ENCODE assay signal across 33 cellular contexts in genomic region chr1:32386993-32387392, GRCh38.
"Had no signal": no experiment of that assay in that cellular context is flagged by ENCODE, and none has a peak within 500 bp of the region (broad histone marks: within the 10 kb centered on the region; RNA-seq: fewer than 3 reads in every experiment).

No MANE protein-coding gene starts in this region.

- H3K27me3 Mint-ChIP-seq: activated CD8-positive, alpha-beta T cell treated with anti-CD3 and anti-CD28 coated beads for 36 hours; activated naive CD4-positive, alpha-beta T cell treated with anti-CD3 and anti-CD28 coated beads, Interleukin-2, amount 50 U/mL, for 24 hours; activated naive CD8-positive, alpha-beta T cell treated with anti-CD3 and anti-CD28 coated beads for 36 hours; activated naive CD8-positive, alpha-beta T cell treated with anti-CD3 and anti-CD28 coated beads, Interleukin-2, amount 50 U/mL, for 24 hours had no signal

- FAIRE-seq: endometrium, endothelial cell of umbilical vein had no signal

- H3K9me3 Mint-ChIP-seq: activated CD8-positive, alpha-beta T cell treated with anti-CD3 and anti-CD28 coated beads for 36 hours; activated naive CD4-positive, alpha-beta T cell treated with anti-CD3 and anti-CD28 coated beads for 36 hours; activated naive CD4-positive, alpha-beta T cell treated with anti-CD3 and anti-CD28 coated beads, Interleukin-2, amount 50 U/mL, for 24 hours; activated naive CD8-positive, alpha-beta T cell treated with anti-CD3 and anti-CD28 coated beads for 36 hours; activated naive CD8-positive, alpha-beta T cell treated with anti-CD3 and anti-CD28 coated beads, Interleukin-2, amount 50 U/mL, for 24 hours; activated T-cell treated with anti-CD3 and anti-CD28 coated beads, Interleukin-2, amount 50 U/mL, for 72 hours; T-helper 1 cell treated with Interleukin-12 subunit alpha and Interleukin-12 subunit beta and Interleukin-4 antibody, amounts not matched to agents 30 μg/mL and 1 μg/mL, for 36 hours; T-helper 2 cell treated with Interferon-gamma antibody and Interleukin-4, amounts not matched to agents 5 μg/mL and 100 μg/mL, for 36 hours had no signal

- ATAC-seq: activated CD8-positive, alpha-beta T cell treated with anti-CD3 and anti-CD28 coated beads for 36 hours; activated naive CD8-positive, alpha-beta T cell treated with anti-CD3 and anti-CD28 coated beads, Interleukin-2, amount 50 U/mL, for 24 hours; activated T-cell treated with anti-CD3 and anti-CD28 coated beads, Interleukin-2, amount 50 U/mL, for 72 hours; body of pancreas; gastroesophageal sphincter; heart right ventricle had no signal

- H3K27me3 ChIP-seq: adrenal gland, body of pancreas, cardiac muscle cell, colonic mucosa, esophagus squamous epithelium, gastroesophageal sphincter, heart right ventricle, hepatocyte had no signal

- H3K4me3 ChIP-seq: adrenal gland, body of pancreas, cardiac muscle cell, colonic mucosa, esophagus squamous epithelium, gastroesophageal sphincter, heart right ventricle, hepatocyte had no signal

- H3K4me3 Mint-ChIP-seq: activated CD8-positive, alpha-beta T cell treated with anti-CD3 and anti-CD28 coated beads for 36 hours; activated naive CD4-positive, alpha-beta T cell treated with anti-CD3 and anti-CD28 coated beads for 36 hours; activated naive CD4-positive, alpha-beta T cell treated with anti-CD3 and anti-CD28 coated beads, Interleukin-2, amount 50 U/mL, for 24 hours; activated naive CD8-positive, alpha-beta T cell treated with anti-CD3 and anti-CD28 coated beads for 36 hours; activated naive CD8-positive, alpha-beta T cell treated with anti-CD3 and anti-CD28 coated beads, Interleukin-2, amount 50 U/mL, for 24 hours; activated T-cell treated with anti-CD3 and anti-CD28 coated beads, Interleukin-2, amount 50 U/mL, for 72 hours; T-helper 1 cell treated with Interleukin-12 subunit alpha and Interleukin-12 subunit beta and Interleukin-4 antibody, amounts not matched to agents 30 μg/mL and 1 μg/mL, for 36 hours; T-helper 2 cell treated with Interferon-gamma antibody and Interleukin-4, amounts not matched to agents 5 μg/mL and 100 μg/mL, for 36 hours had no signal

- H3K4me1 Mint-ChIP-seq: activated naive CD8-positive, alpha-beta T cell treated with anti-CD3 and anti-CD28 coated beads, Interleukin-2, amount 50 U/mL, for 24 hours had no signal

- DNase-seq: activated CD4-positive, alpha-beta T cell treated with anti-CD3 and anti-CD28 coated beads for 48 hours; activated CD4-positive, alpha-beta T cell treated with anti-CD3 and anti-CD28 coated beads, Interleukin-2, amount 50 U/mL, for 1 hour; activated CD4-positive, alpha-beta T cell treated with anti-CD3 and anti-CD28 coated beads, Interleukin-2, amount 50 U/mL, for 48 hours; activated CD4-positive, CD25-positive, alpha-beta regulatory T cell; activated CD4-positive, CD25-positive, alpha-beta regulatory T cell treated with anti-CD3 and anti-CD28 coated beads, Interleukin-2, amount 50 U/mL, for 72 hours; activated CD8-positive, alpha-beta memory T cell treated with anti-CD3 and anti-CD28 coated beads for 24 hours; activated CD8-positive, alpha-beta T cell treated with anti-CD3 and anti-CD28 coated beads for 36 hours; activated effector memory CD4-positive, alpha-beta T cell treated with Interleukin-2 at 50 U/mL for 16 hours; activated gamma-delta T cell treated with Interleukin-2 at 50 U/mL for 16 hours; activated naive CD4-positive, alpha-beta T cell treated with anti-CD3 and anti-CD28 coated beads for 36 hours; activated naive CD8-positive, alpha-beta T cell treated with anti-CD3 and anti-CD28 coated beads for 36 hours; activated naive CD8-positive, alpha-beta T cell treated with anti-CD3 and anti-CD28 coated beads, Interleukin-2, amount 50 U/mL, for 24 hours; activated T-cell treated with anti-CD3 and anti-CD28 coated beads, Interleukin-2, amount 50 U/mL, for 72 hours; adrenal gland; amygdala; aorta; body of pancreas; central memory CD4-positive, alpha-beta T cell; cerebellar nuclear complex; colonic mucosa; effector CD8-positive, alpha-beta T cell; esophagus squamous epithelium; foreskin melanocyte; heart right ventricle; T1000 had no signal

- H3K27ac Mint-ChIP-seq: activated CD8-positive, alpha-beta T cell treated with anti-CD3 and anti-CD28 coated beads for 36 hours; activated naive CD4-positive, alpha-beta T cell treated with anti-CD3 and anti-CD28 coated beads for 36 hours; activated naive CD4-positive, alpha-beta T cell treated with anti-CD3 and anti-CD28 coated beads, Interleukin-2, amount 50 U/mL, for 24 hours; activated naive CD8-positive, alpha-beta T cell treated with anti-CD3 and anti-CD28 coated beads for 36 hours; activated naive CD8-positive, alpha-beta T cell treated with anti-CD3 and anti-CD28 coated beads, Interleukin-2, amount 50 U/mL, for 24 hours; activated T-cell treated with anti-CD3 and anti-CD28 coated beads, Interleukin-2, amount 50 U/mL, for 72 hours; T-helper 1 cell treated with Interleukin-12 subunit alpha and Interleukin-12 subunit beta and Interleukin-4 antibody, amounts not matched to agents 30 μg/mL and 1 μg/mL, for 36 hours; T-helper 2 cell treated with Interferon-gamma antibody and Interleukin-4, amounts not matched to agents 5 μg/mL and 100 μg/mL, for 36 hours had no signal
